ENCODE assay signal across 10 cellular contexts in genomic region chr15:101070024-101070423, GRCh38.
DNase-seq lines count a peak whose midpoint lies in the region; ATAC-seq, FAIRE-seq and TF ChIP-seq lines count a peak whose summit lies in the region.
"Had no signal": no experiment of that assay in that cellular context is flagged by ENCODE, and none has a peak within 500 bp of the region (broad histone marks: within the 10 kb centered on the region; RNA-seq: fewer than 3 reads in every experiment).

No MANE protein-coding gene starts in this region.

- H3K9me3 ChIP-seq in mammary epithelial cell (replicated peaks; ENCODE audit: insufficient read depth, low read length) (no peaks in the 10 kb centered on the region), upper lobe of right lung (no peaks in the 10 kb centered on the region)

- in situ Hi-C loops in mammary epithelial cell (cut with MboI; ENCODE audit: low sequenced_read_pairs in 2 of 2), result no loop called here

- peaks cover 32% of the 10 kb centered on the region for H3K4me1 ChIP-seq in mammary epithelial cell (ENCODE audit: insufficient read depth, low read length)
- peaks cover 31% of the 10 kb centered on the region for H3K4me1 ChIP-seq in upper lobe of right lung

- no TSS peak for BruUV-seq in mammary epithelial cell (replicated peaks; lab: Mats Ljungman, UMichigan)

- H3K79me2 ChIP-seq in mammary epithelial cell (ENCODE audit: insufficient read depth, low read length), result no peaks in the 10 kb centered on the region

- FAIRE-seq in urothelium cell line (lab: Jason Lieb, UNC) (no peak), D721Med (lab: Jason Lieb, UNC) (no peak)

- TF ChIP-seq CTCF in mammary epithelial cell (conservative IDR thresholded peaks at IDR 0.05 in 1 of 2, IDR thresholded peaks at IDR 0.05 in 1 of 2; ENCODE audit: extremely low read depth in 1 of 2, insufficient read depth in 1 of 2, low read depth in 1 of 2, low read length in 2 of 2) (no peak), mesothelial cell of epicardium (IDR thresholded peaks at IDR 0.05; ENCODE audit: unreplicated experiment) (no peak), upper lobe of right lung (IDR thresholded peaks at IDR 0.05) (no peak), D721Med (IDR thresholded peaks at IDR 0.05; ENCODE audit: insufficient read depth, missing control alignments) (no peak)

- H3K4me3 ChIP-seq in mammary epithelial cell (replicated peaks in 1 of 3; ENCODE audit: insufficient read depth in 1 of 3, low read depth in 2 of 3, low read length in 3 of 3) (no peak overlapping the region), upper lobe of right lung (no peak overlapping the region)

- peak overlapping the region; percentile 59 for H3K4me2 ChIP-seq in mammary epithelial cell (ENCODE audit: insufficient read depth, low read depth, low read length)

- no peak for DNase-seq in activated CD8-positive, alpha-beta memory T cell treated with anti-CD3 and anti-CD28 coated beads, Interleukin-2, amount 10 ng/mL, durations not matched to agents 7 days and 5 days
- no peak for DNase-seq in activated CD8-positive, alpha-beta memory T cell treated with anti-CD3 and anti-CD28 coated beads, Interleukin-2, amount 50 U/mL, for 4 hours
- DNase-seq in mammary epithelial cell (no peak), mesothelial cell of epicardium (ENCODE audit: low spot score in 2 of 2, unreplicated experiment in 2 of 2) (no peak), upper lobe of right lung (no peak), urothelium cell line (ENCODE audit: low spot score) (no peak), D721Med (ENCODE audit: insufficient read length, low spot score) (no peak), NCI-H524 treated with DMSO at 0.1 percent for 48 hours (lab: John Stamatoyannopoulos, UW) (no peak)
- DNase-seq: KG1, NCI-H510A treated with DMSO at 0.1 percent for 48 hours had no signal

- WGBS in mammary epithelial cell (ENCODE audit: low coverage, missing lambda C conversion rate), result 95% methylated on average over 3 of the region's 6 CpGs

- CTCF ChIA-PET in activated CD8-positive, alpha-beta memory T cell treated with anti-CD3 and anti-CD28 coated beads, Interleukin-2, amount 10 ng/mL, durations not matched to agents 7 days and 5 days (lab: Charles Lee), result interaction anchor here (0.7 to 2.0 kb wide), 4 partner anchors 62 to 203 kb away, joined by 3 to 10 read pairs (median 4); no protein-coding TSS in a partner anchor
- CTCF ChIA-PET in mammary epithelial cell (lab: Charles Lee; ENCODE audit: low non-redundant PET), result interaction anchor here (0.9 kb wide), 1 partner anchor 187 kb away, joined by 4 read pairs; no protein-coding TSS in a partner anchor

- H3K27me3 ChIP-seq in mammary epithelial cell (ENCODE audit: insufficient read depth, low read length) (no peaks in the 10 kb centered on the region), upper lobe of right lung (no peaks in the 10 kb centered on the region)

- H3K27me3 Mint-ChIP-seq in activated CD8-positive, alpha-beta memory T cell treated with anti-CD3 and anti-CD28 coated beads, Interleukin-2, amount 10 ng/mL, durations not matched to agents 7 days and 5 days, result peaks cover 7% of the 10 kb centered on the region
- H3K27me3 Mint-ChIP-seq in mesothelial cell of epicardium (ENCODE audit: low read depth), result no peaks in the 10 kb centered on the region

- H2AFZ ChIP-seq in mammary epithelial cell (ENCODE audit: low read depth, low read length), result no peak overlapping the region

- H3K27ac Mint-ChIP-seq in activated CD8-positive, alpha-beta memory T cell treated with anti-CD3 and anti-CD28 coated beads, Interleukin-2, amount 10 ng/mL, durations not matched to agents 7 days and 5 days, result peak overlapping the region; percentile 82
- peak overlapping the region; percentile 80 for H3K27ac Mint-ChIP-seq in mesothelial cell of epicardium

- H3K27ac ChIP-seq in mammary epithelial cell (ENCODE audit: insufficient read depth, low read depth, low read length), result peak overlapping the region; percentile 90
- H3K27ac ChIP-seq in upper lobe of right lung, result peak overlapping the region; percentile 70

- no peaks in the 10 kb centered on the region for H3K36me3 Mint-ChIP-seq in activated CD8-positive, alpha-beta memory T cell treated with anti-CD3 and anti-CD28 coated beads, Interleukin-2, amount 10 ng/mL, durations not matched to agents 7 days and 5 days
- H3K36me3 Mint-ChIP-seq in mesothelial cell of epicardium, result no peaks in the 10 kb centered on the region

- H3K9me3 Mint-ChIP-seq in activated CD8-positive, alpha-beta memory T cell treated with anti-CD3 and anti-CD28 coated beads, Interleukin-2, amount 10 ng/mL, durations not matched to agents 7 days and 5 days (ENCODE audit: low read depth), result no peaks in the 10 kb centered on the region
- H3K9me3 Mint-ChIP-seq in mesothelial cell of epicardium, result no peaks in the 10 kb centered on the region

- no peak for ATAC-seq in activated CD8-positive, alpha-beta memory T cell treated with anti-CD3 and anti-CD28 coated beads, Interleukin-2, amount 10 ng/mL, durations not matched to agents 7 days and 5 days
- no peak for ATAC-seq in upper lobe of right lung

- intact Hi-C loops in mammary epithelial cell (cut with micrococcal nuclease), result loop anchor here (10.0 kb wide), 1 partner anchor 625 kb away; no protein-coding TSS in a partner anchor
- intact Hi-C loops in upper lobe of right lung (cut with DNase I), result no loop called here

- peaks cover 10% of the 10 kb centered on the region for H3K4me1 Mint-ChIP-seq in activated CD8-positive, alpha-beta memory T cell treated with anti-CD3 and anti-CD28 coated beads, Interleukin-2, amount 10 ng/mL, durations not matched to agents 7 days and 5 days
- H3K4me1 Mint-ChIP-seq in mesothelial cell of epicardium, result peaks cover 28% of the 10 kb centered on the region

- no peak overlapping the region for H3K4me3 Mint-ChIP-seq in activated CD8-positive, alpha-beta memory T cell treated with anti-CD3 and anti-CD28 coated beads, Interleukin-2, amount 10 ng/mL, durations not matched to agents 7 days and 5 days
- H3K4me3 Mint-ChIP-seq in mesothelial cell of epicardium, result no peak overlapping the region

- H4K20me1 ChIP-seq in mammary epithelial cell (ENCODE audit: insufficient read depth, low read length), result no peaks in the 10 kb centered on the region

- H3K36me3 ChIP-seq in mammary epithelial cell (ENCODE audit: insufficient read depth, low read length), result peaks cover 3% of the 10 kb centered on the region
- no peaks in the 10 kb centered on the region for H3K36me3 ChIP-seq in upper lobe of right lung

- peak overlapping the region; percentile 54 for H3K9ac ChIP-seq in mammary epithelial cell (ENCODE audit: insufficient read depth, low read length)

- dilution Hi-C loops in mammary epithelial cell (cut with HindIII; ENCODE audit: low sequenced_read_pairs), result no loop called here
